In genomic region chr9:78280982-78281668, GRCh38 we compare ENCODE assay signal across 11 cellular contexts. TPM values are rescaled to one million over a fixed set of nuclear protein-coding genes. Genes with fewer than 3 reads are reported as not detected.
A peak's percentile ranks its signal among the peaks of the same experiment; 100 is the strongest.
DNase-seq lines count a peak whose midpoint lies in the region; ATAC-seq, FAIRE-seq and TF ChIP-seq lines count a peak whose summit lies in the region.
"Had no signal": no experiment of that assay in that cellular context is flagged by ENCODE, and none has a peak within 500 bp of the region (broad histone marks: within the 10 kb centered on the region; RNA-seq: fewer than 3 reads in every experiment).

No MANE protein-coding gene starts in this region.

- POLR2A ChIA-PET in activated CD8-positive, alpha-beta T cell treated with anti-CD3 and anti-CD28 coated beads for 36 hours (lab: Charles Lee) = interaction anchor here (1.2 kb wide), 1 partner anchor 16 kb away, joined by 3 read pairs; no protein-coding TSS in a partner anchor

- no peak overlapping the region for H3K4me3 ChIP-seq in astrocyte (ENCODE audit: insufficient read depth, low read depth, low read length)
- no peak overlapping the region for H3K4me3 ChIP-seq in prostate gland

- 29% methylated on average over 3 of the region's 3 CpGs for WGBS in prostate gland
- WGBS in H9 (ENCODE audit: extremely low coverage, insufficient read length, low lambda C conversion rate) = no CpG with 5 or more reads among the region's 3 CpGs

- H3K4me2 ChIP-seq in astrocyte (ENCODE audit: low read length) = no peak overlapping the region
- no peak overlapping the region for H3K4me2 ChIP-seq in H9 (ENCODE audit: insufficient read depth, insufficient read length, low read length)

- H3K27me3 ChIP-seq in astrocyte (ENCODE audit: insufficient read depth, low read length) (no peaks in the 10 kb centered on the region), prostate gland (replicated peaks; ENCODE audit: insufficient read depth) (no peaks in the 10 kb centered on the region), H9 (ENCODE audit: insufficient read depth, low read length) (no peaks in the 10 kb centered on the region)

- DNase-seq in DMS79 treated with DMSO at 0.1 percent for 48 hours (lab: John Stamatoyannopoulos, UW) = peak; percentile 49
- DNase-seq in astrocyte (ENCODE audit: low read depth) = peak; percentile 85
- peak; percentile 77 for DNase-seq in left cardiac atrium
- DNase-seq in prostate gland (ENCODE audit: low spot score) = peak; percentile 41
- no peak for DNase-seq in natural killer cell
- DNase-seq in H9 = no peak
- DNase-seq in activated CD8-positive, alpha-beta T cell treated with anti-CD3 and anti-CD28 coated beads for 36 hours = no peak
- no peak for DNase-seq in activated T-cell treated with anti-CD3 and anti-CD28 coated beads, Interleukin-2, amount 50 U/mL, for 24 hours
- DNase-seq: activated T-cell treated with anti-CD3 and anti-CD28 coated beads, Interleukin-2, amount 50 U/mL, for 72 hours; Calu3; stimulated activated CD4-positive, alpha-beta T cell treated with anti-CD3 and anti-CD28 coated beads, Interleukin-12 subunit alpha, Interleukin-12 subunit beta, amount 100 ng/mL, for 4 hours had no signal

- peaks cover 24% of the 10 kb centered on the region for H3K4me1 Mint-ChIP-seq in astrocyte (ENCODE audit: low read depth, unreplicated experiment)
- peaks cover 5 to 8% of the 10 kb centered on the region in 2 donors for H3K4me1 Mint-ChIP-seq in natural killer cell
- H3K4me1 Mint-ChIP-seq in H9 = no peaks in the 10 kb centered on the region
- peaks cover 11% of the 10 kb centered on the region for H3K4me1 Mint-ChIP-seq in activated CD8-positive, alpha-beta T cell treated with anti-CD3 and anti-CD28 coated beads for 36 hours (ENCODE audit: low read depth)
- peaks cover 10% of the 10 kb centered on the region for H3K4me1 Mint-ChIP-seq in activated T-cell treated with anti-CD3 and anti-CD28 coated beads, Interleukin-2, amount 50 U/mL, for 24 hours (ENCODE audit: low read depth)

- H3K4ac ChIP-seq in H9 (ENCODE audit: low read depth, low read length) = no peak overlapping the region

- H3K9ac ChIP-seq in astrocyte (ENCODE audit: low read length) = no peak overlapping the region
- no peak overlapping the region for H3K9ac ChIP-seq in H9 (ENCODE audit: extremely low read depth, insufficient read length, low read length)

- intact Hi-C loops in left cardiac atrium (cut with DNase I) = no loop called here
- intact Hi-C loops in prostate gland (cut with DNase I) = no loop called here
- intact Hi-C loops in natural killer cell (cut with micrococcal nuclease) = no loop called here
- intact Hi-C loops in activated CD8-positive, alpha-beta T cell treated with anti-CD3 and anti-CD28 coated beads for 36 hours (cut with micrococcal nuclease) = no loop called here

- H3K14ac ChIP-seq in H9 (ENCODE audit: insufficient read depth, low read length) = no peak overlapping the region

- no peak overlapping the region for H2BK20ac ChIP-seq in H9 (ENCODE audit: low read depth, low read length, poor library complexity, severe bottlenecking)

- no peak overlapping the region for H2AK5ac ChIP-seq in H9 (ENCODE audit: insufficient read length, low read length)

- H4K5ac ChIP-seq in H9 (ENCODE audit: insufficient read length, low read depth, low read length) = no peak overlapping the region

- H3T11ph ChIP-seq in H9 (ENCODE audit: low read length) = no peak overlapping the region

- H3K36me3 ChIP-seq in astrocyte (ENCODE audit: insufficient read depth, low read length) (no peaks in the 10 kb centered on the region), prostate gland (no peaks in the 10 kb centered on the region)

- H3K27me3 Mint-ChIP-seq in astrocyte (ENCODE audit: low read depth, unreplicated experiment) = peaks cover under 1% of the 10 kb centered on the region
- H3K27me3 Mint-ChIP-seq in natural killer cell (ENCODE audit: low read depth in 2 of 2) = no peaks in the 10 kb centered on the region
- no peaks in the 10 kb centered on the region; the same call in 1 of the 2 replicates for H3K27me3 Mint-ChIP-seq in H9 (ENCODE audit: low read depth)
- H3K27me3 Mint-ChIP-seq in activated CD8-positive, alpha-beta T cell treated with anti-CD3 and anti-CD28 coated beads for 36 hours = no peaks in the 10 kb centered on the region
- H3K27me3 Mint-ChIP-seq in activated T-cell treated with anti-CD3 and anti-CD28 coated beads, Interleukin-2, amount 50 U/mL, for 24 hours = no peaks in the 10 kb centered on the region

- no peaks in the 10 kb centered on the region for H3K23me2 ChIP-seq in H9 (ENCODE audit: insufficient read length, low read depth, low read length, poor library complexity, severe bottlenecking)

- peak overlapping the region; percentile 12 for H3K27ac Mint-ChIP-seq in astrocyte (ENCODE audit: unreplicated experiment)
- H3K27ac Mint-ChIP-seq in natural killer cell = peak overlapping the region in 1 of 2 donors; percentile 40
- no peak overlapping the region for H3K27ac Mint-ChIP-seq in H9
- no peak overlapping the region for H3K27ac Mint-ChIP-seq in activated CD8-positive, alpha-beta T cell treated with anti-CD3 and anti-CD28 coated beads for 36 hours
- no peak overlapping the region for H3K27ac Mint-ChIP-seq in activated T-cell treated with anti-CD3 and anti-CD28 coated beads, Interleukin-2, amount 50 U/mL, for 24 hours
- H3K27ac Mint-ChIP-seq: activated T-cell treated with anti-CD3 and anti-CD28 coated beads, Interleukin-2, amount 50 U/mL, for 72 hours had no signal

- H3K56ac ChIP-seq in H9 (ENCODE audit: insufficient read length, low read depth, low read length) = no peak overlapping the region

- H3K79me2 ChIP-seq in astrocyte (ENCODE audit: insufficient read depth, low read length) (no peaks in the 10 kb centered on the region), H9 (ENCODE audit: insufficient read depth, low read length) (no peaks in the 10 kb centered on the region)

- H3K79me1 ChIP-seq in H9 (ENCODE audit: insufficient read depth, low read depth, low read length, poor library complexity, severe bottlenecking) = no peaks in the 10 kb centered on the region

- H4K20me1 ChIP-seq in astrocyte (ENCODE audit: insufficient read depth, low read length) (no peaks in the 10 kb centered on the region), H9 (ENCODE audit: control insufficient read depth, insufficient read depth, insufficient read length) (no peaks in the 10 kb centered on the region)

- no peak overlapping the region for H3K23ac ChIP-seq in H9 (ENCODE audit: insufficient read length, low read depth, low read length)

- no peak overlapping the region for H4K91ac ChIP-seq in H9 (ENCODE audit: insufficient read length, low read depth, low read length)

- TF ChIP-seq CTCF in astrocyte (IDR thresholded peaks at IDR 0.05; ENCODE audit: insufficient read depth, low read depth, low read length) (no peak), prostate gland (IDR thresholded peaks at IDR 0.05) (no peak), natural killer cell (IDR thresholded peaks at IDR 0.05) (no peak), H9 (conservative IDR thresholded peaks at IDR 0.05) (no peak)
- no peak for TF ChIP-seq CTCF in activated CD8-positive, alpha-beta T cell treated with anti-CD3 and anti-CD28 coated beads for 36 hours (IDR thresholded peaks at IDR 0.05)

- no peak overlapping the region for H4K8ac ChIP-seq in H9 (replicated peaks; ENCODE audit: insufficient read length, low read depth, low read length)

- H3K4me3 Mint-ChIP-seq in astrocyte (ENCODE audit: unreplicated experiment) = no peak overlapping the region
- no peak overlapping the region for H3K4me3 Mint-ChIP-seq in natural killer cell
- no peak overlapping the region for H3K4me3 Mint-ChIP-seq in H9
- H3K4me3 Mint-ChIP-seq in activated CD8-positive, alpha-beta T cell treated with anti-CD3 and anti-CD28 coated beads for 36 hours = no peak overlapping the region
- no peak overlapping the region for H3K4me3 Mint-ChIP-seq in activated T-cell treated with anti-CD3 and anti-CD28 coated beads, Interleukin-2, amount 50 U/mL, for 24 hours
- H3K4me3 Mint-ChIP-seq: activated T-cell treated with anti-CD3 and anti-CD28 coated beads, Interleukin-2, amount 50 U/mL, for 72 hours had no signal

- no peak overlapping the region for H2BK15ac ChIP-seq in H9 (ENCODE audit: low read depth, low read length)

- H3K9me3 ChIP-seq in astrocyte (ENCODE audit: insufficient read depth, low read depth, low read length) (no peaks in the 10 kb centered on the region), prostate gland (no peaks in the 10 kb centered on the region), H9 (ENCODE audit: control insufficient read depth, low read depth, low read length) (no peaks in the 10 kb centered on the region)

- no peak for TF ChIP-seq POLR2A in prostate gland (IDR thresholded peaks at IDR 0.05)

- no peak overlapping the region for H2BK5ac ChIP-seq in H9 (ENCODE audit: insufficient read length, low read length)

- H3K36me3 Mint-ChIP-seq in astrocyte (ENCODE audit: low read depth, unreplicated experiment) = no peaks in the 10 kb centered on the region
- H3K36me3 Mint-ChIP-seq in natural killer cell = no peaks in the 10 kb centered on the region
- peaks cover 3 to 7% (median 3%) of the 10 kb centered on the region in 3 experiments; a peak in 5 of 7 replicates for H3K36me3 Mint-ChIP-seq in H9 (ENCODE audit: insufficient read depth in 1 of 3, low read depth in 3 of 3)
- no peaks in the 10 kb centered on the region for H3K36me3 Mint-ChIP-seq in activated CD8-positive, alpha-beta T cell treated with anti-CD3 and anti-CD28 coated beads for 36 hours (ENCODE audit: low read depth)
- H3K36me3 Mint-ChIP-seq in activated T-cell treated with anti-CD3 and anti-CD28 coated beads, Interleukin-2, amount 50 U/mL, for 24 hours (ENCODE audit: low read depth) = no peaks in the 10 kb centered on the region

- ATAC-seq in left cardiac atrium (peak; percentile 93 to 96), natural killer cell (no peak)
- no peak for ATAC-seq in activated CD8-positive, alpha-beta T cell treated with anti-CD3 and anti-CD28 coated beads for 36 hours
- ATAC-seq: activated T-cell treated with anti-CD3 and anti-CD28 coated beads, Interleukin-2, amount 50 U/mL, for 72 hours had no signal

- H3K4me1 ChIP-seq in astrocyte (ENCODE audit: insufficient read depth, low read length) (no peaks in the 10 kb centered on the region), prostate gland (replicated peaks) (no peaks in the 10 kb centered on the region), H9 (ENCODE audit: insufficient read depth, low read length) (no peaks in the 10 kb centered on the region)

- no peak overlapping the region for H2BK12ac ChIP-seq in H9 (ENCODE audit: insufficient read length, low read depth, low read length)

- peaks cover 5% of the 10 kb centered on the region for H3K9me3 Mint-ChIP-seq in astrocyte (ENCODE audit: unreplicated experiment)
- no peaks in the 10 kb centered on the region for H3K9me3 Mint-ChIP-seq in natural killer cell
- H3K9me3 Mint-ChIP-seq in H9 = peaks cover 3% of the 10 kb centered on the region in 2 experiments; a peak in 2 of 5 replicates
- H3K9me3 Mint-ChIP-seq in activated CD8-positive, alpha-beta T cell treated with anti-CD3 and anti-CD28 coated beads for 36 hours = no peaks in the 10 kb centered on the region
- no peaks in the 10 kb centered on the region for H3K9me3 Mint-ChIP-seq in activated T-cell treated with anti-CD3 and anti-CD28 coated beads, Interleukin-2, amount 50 U/mL, for 24 hours
- H3K9me3 Mint-ChIP-seq: activated T-cell treated with anti-CD3 and anti-CD28 coated beads, Interleukin-2, amount 50 U/mL, for 72 hours had no signal

- H3K18ac ChIP-seq in H9 (ENCODE audit: insufficient read length, low read depth, low read length) = no peak overlapping the region

- H3K27ac ChIP-seq in astrocyte (ENCODE audit: low read depth, low read length) = no peak overlapping the region
- no peak overlapping the region for H3K27ac ChIP-seq in prostate gland
- H3K27ac ChIP-seq in H9 (ENCODE audit: insufficient read length, low read depth, low read length) = no peak overlapping the region

- CTCF ChIA-PET in activated CD8-positive, alpha-beta T cell treated with anti-CD3 and anti-CD28 coated beads for 36 hours (lab: Charles Lee) = no interaction called here

- no peak for FAIRE-seq in astrocyte (lab: Jason Lieb, UNC)

- no peak overlapping the region for H2AFZ ChIP-seq in astrocyte (ENCODE audit: low read depth, low read length)
- H2AFZ ChIP-seq in H9 (ENCODE audit: low read length) = no peak overlapping the region

- no peak overlapping the region for H2BK120ac ChIP-seq in H9 (ENCODE audit: low read depth, low read length, poor library complexity, severe bottlenecking)

RNA-seq across cellular contexts. Expression of gene PSAT1, which starts 15.8 kb away (rescaled TPM):
- total RNA-seq in astrocyte = 326 and 335 TPM in 2 replicates
- total RNA-seq in left cardiac atrium = 1 to 10 TPM; 2.7 to 6.4 TPM
- 10 to 100 TPM; 30.4 to 45.8 TPM for total RNA-seq in prostate gland
- total RNA-seq in natural killer cell = 1 to 10 TPM; 1.1 to 3.3 (median 2.3) TPM
- 215 and 225 TPM in 2 replicates for total RNA-seq in H9 (2021)
- 100 to 1,000 TPM; 174 to 182 TPM for total RNA-seq in activated CD8-positive, alpha-beta T cell treated with anti-CD3 and anti-CD28 coated beads for 36 hours

RNA-seq across cellular contexts. Expression of gene CEP78, which starts 45.2 kb away (rescaled TPM):
- total RNA-seq in astrocyte = 20.1 and 21.5 TPM in 2 replicates
- total RNA-seq in left cardiac atrium = 1 to 10 TPM; 4.6 to 5.8 TPM
- 10 to 100 TPM; 12.0 to 16.5 TPM for total RNA-seq in prostate gland
- total RNA-seq in natural killer cell = 100 to 1,000 TPM; 204 to 304 (median 253) TPM
- 55.9 and 57.8 TPM in 2 replicates for total RNA-seq in H9 (2021)
- total RNA-seq in activated CD8-positive, alpha-beta T cell treated with anti-CD3 and anti-CD28 coated beads for 36 hours = 10 to 100 TPM; 37.7 to 40.8 TPM

Comparison
In these comparisons a context has a peak if more than half of its experiments do, and no peak if none do; other contexts are left out.
1. DNase-seq: peak in DMS79 treated with DMSO at 0.1 percent for 48 hours (single experiment), astrocyte (single experiment), left cardiac atrium (single experiment) and prostate gland (single experiment); none in natural killer cell (single experiment), H9 (single experiment), activated CD8-positive, alpha-beta T cell treated with anti-CD3 and anti-CD28 coated beads for 36 hours (single experiment) and activated T-cell treated with anti-CD3 and anti-CD28 coated beads, Interleukin-2, amount 50 U/mL, for 24 hours (single experiment).
2. ATAC-seq: peak in left cardiac atrium (2 of 2); none in natural killer cell (0 of 3) and activated CD8-positive, alpha-beta T cell treated with anti-CD3 and anti-CD28 coated beads for 36 hours (single experiment).
3. RNA of gene PSAT1, which starts 15.8 kb away (total RNA-seq): 326 to 335 TPM in astrocyte, 215 to 225 TPM in H9, 174 to 182 TPM in activated CD8-positive, alpha-beta T cell treated with anti-CD3 and anti-CD28 coated beads for 36 hours and 30.4 to 45.8 TPM in prostate gland; 2.7 to 6.4 TPM in left cardiac atrium and 1.1 to 3.3 TPM in natural killer cell; every median in the first group is over 4 times any median in the second.